ENCODE assay signal across 29 cellular contexts in the genomic region with DNA sequence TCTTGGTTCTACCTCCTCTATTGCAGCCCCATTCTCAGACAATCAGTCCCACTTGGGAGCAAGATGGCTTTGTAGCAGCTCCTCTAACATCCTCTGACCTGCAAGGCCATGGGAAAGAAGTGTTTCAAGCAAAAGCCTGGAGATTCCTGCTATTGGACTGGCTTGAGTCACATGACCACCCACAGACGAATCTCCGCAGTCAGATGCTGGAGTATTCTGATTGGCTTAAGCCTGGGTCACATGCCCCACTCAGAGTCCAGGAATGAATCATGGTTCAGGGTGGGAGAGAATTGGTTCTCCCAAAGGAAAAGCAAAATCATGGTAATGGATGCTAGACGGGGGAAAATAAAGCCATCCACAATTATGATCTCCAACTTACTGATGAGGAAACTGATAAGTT. TPM values are rescaled to one million over a fixed set of nuclear protein-coding genes. Genes with fewer than 3 reads are reported as not detected.
DNase-seq lines count a peak whose midpoint lies in the region; ATAC-seq lines count a peak whose summit lies in the region.
"Had no signal": no experiment of that assay in that cellular context is flagged by ENCODE, and none has a peak within 500 bp of the region (broad histone marks: within the 10 kb centered on the region; RNA-seq: fewer than 3 reads in every experiment).

No MANE protein-coding gene starts in this region.

- in situ Hi-C loops in Caki2 (cut with HindIII; ENCODE audit: low pct_unique_long_range_greater_than_20kb, low sequenced_read_pairs) (no loop called here), SK-MEL-5 (cut with HindIII; ENCODE audit: low pct_unique_long_range_greater_than_20kb, low sequenced_read_pairs) (no loop called here)

- H3K27ac Mint-ChIP-seq in activated CD8-positive, alpha-beta memory T cell treated with anti-CD3 and anti-CD28 coated beads, Interleukin-2, amount 10 ng/mL, durations not matched to agents 7 days and 5 days, result no peak overlapping the region
- H3K27ac Mint-ChIP-seq: activated CD4-positive, alpha-beta T cell treated with anti-CD3 and anti-CD28 coated beads, Interleukin-2, amount 10 ng/mL, durations not matched to agents 24 days and 14 days; IgD-negative memory B cell; naive B cell; stimulated activated memory B cell treated with anti-CD40 and anti-IgM and Interleukin-4, amounts not matched to agents 10 μg/mL and 1 μg/mL and 100 μg/mL, for 72 hours had no signal

- H3K9ac ChIP-seq in mesenchymal stem cell (ENCODE audit: low read length) (no peak overlapping the region), Karpas-422 (ENCODE audit: low read length) (no peak overlapping the region)
- H3K9ac ChIP-seq: parathyroid adenoma had no signal

- H3K27me3 Mint-ChIP-seq in activated CD8-positive, alpha-beta memory T cell treated with anti-CD3 and anti-CD28 coated beads, Interleukin-2, amount 10 ng/mL, durations not matched to agents 7 days and 5 days, result peaks cover 57% of the 10 kb centered on the region

- no peaks in the 10 kb centered on the region for H3K9me2 ChIP-seq in Karpas-422 (replicated peaks; ENCODE audit: insufficient read depth, low read length)

- H3K23ac ChIP-seq in mesenchymal stem cell (ENCODE audit: low read length in 2 of 2), result no peak overlapping the region

- no peaks in the 10 kb centered on the region for H3K9me3 Mint-ChIP-seq in activated CD8-positive, alpha-beta memory T cell treated with anti-CD3 and anti-CD28 coated beads, Interleukin-2, amount 10 ng/mL, durations not matched to agents 7 days and 5 days (ENCODE audit: low read depth)
- H3K9me3 Mint-ChIP-seq: activated CD4-positive, alpha-beta T cell treated with anti-CD3 and anti-CD28 coated beads, Interleukin-2, amount 10 ng/mL, durations not matched to agents 24 days and 14 days; stimulated activated memory B cell treated with anti-CD40 and anti-IgM and Interleukin-4, amounts not matched to agents 10 μg/mL and 1 μg/mL and 100 μg/mL, for 72 hours had no signal

- H2BK12ac ChIP-seq in mesenchymal stem cell (ENCODE audit: low read length in 2 of 2), result no peak overlapping the region

- H3K36me3 ChIP-seq in mesenchymal stem cell (ENCODE audit: control insufficient read depth in 1 of 2, insufficient read depth in 2 of 2, low read depth in 1 of 2, low read length in 2 of 2) (no peaks in the 10 kb centered on the region), Karpas-422 (ENCODE audit: insufficient read depth, low read length) (no peaks in the 10 kb centered on the region)
- H3K36me3 ChIP-seq: breast epithelium, HAP-1, Peyer's patch, sigmoid colon, thoracic aorta had no signal

- H3K36me3 Mint-ChIP-seq in activated CD8-positive, alpha-beta memory T cell treated with anti-CD3 and anti-CD28 coated beads, Interleukin-2, amount 10 ng/mL, durations not matched to agents 7 days and 5 days, result no peaks in the 10 kb centered on the region
- H3K36me3 Mint-ChIP-seq: IgD-negative memory B cell; naive B cell; stimulated activated memory B cell treated with anti-CD40 and anti-IgM and Interleukin-4, amounts not matched to agents 10 μg/mL and 1 μg/mL and 100 μg/mL, for 72 hours had no signal

- intact Hi-C loops in sciatic nerve (cut with DNase I), result no loop called here

- H3K4me2 ChIP-seq in mesenchymal stem cell (ENCODE audit: low read length, poor library complexity, severe bottlenecking) (no peak overlapping the region), Karpas-422 (ENCODE audit: low read depth, low read length, poor library complexity, severe bottlenecking) (no peak overlapping the region)

- H2BK120ac ChIP-seq in mesenchymal stem cell (ENCODE audit: low read depth, low read length), result no peak overlapping the region

- no peak overlapping the region for H3K4ac ChIP-seq in mesenchymal stem cell (ENCODE audit: low read depth in 1 of 2, low read length in 2 of 2)

- CTCF ChIA-PET in HEK293T (lab: Yijun Ruan, JAX), result no interaction called here
- CTCF ChIA-PET in activated CD8-positive, alpha-beta memory T cell treated with anti-CD3 and anti-CD28 coated beads, Interleukin-2, amount 10 ng/mL, durations not matched to agents 7 days and 5 days (lab: Charles Lee), result no interaction called here

- no peak overlapping the region for H3K14ac ChIP-seq in mesenchymal stem cell (ENCODE audit: low read length in 2 of 2)

- DNase-seq in Caki2 (ENCODE audit: low read depth) (peak; percentile 37), HEK293T (ENCODE audit: extremely low spot score) (peak; percentile 30), SK-MEL-5 (ENCODE audit: low read depth, low spot score) (peak; percentile 48), mesenchymal stem cell (peak; percentile 16), Karpas-422 (no peak), sciatic nerve (ENCODE audit: low spot score) (no peak)
- no peak for DNase-seq in activated CD8-positive, alpha-beta memory T cell treated with anti-CD3 and anti-CD28 coated beads, Interleukin-2, amount 10 ng/mL, durations not matched to agents 7 days and 5 days
- DNase-seq: activated CD4-positive, alpha-beta T cell treated with anti-CD3 and anti-CD28 coated beads, Interleukin-2, amount 10 ng/mL, durations not matched to agents 24 days and 14 days; activated CD8-positive, alpha-beta memory T cell treated with anti-CD3 and anti-CD28 coated beads, Interleukin-2, amount 50 U/mL, for 48 hours; activated effector memory CD4-positive, alpha-beta T cell treated with anti-CD3 and anti-CD28 coated beads, Interleukin-2, amount 50 U/mL, for 16 hours; AML-193; Calu3; dermis blood vessel endothelial cell; foreskin melanocyte; GF-D8; hypothalamus; kidney; naive B cell; NCI-H1092; NCI-H2081 treated with DMSO at 0.1 percent for 48 hours; Peyer's patch; sigmoid colon; SW 1271 had no signal

- H2BK15ac ChIP-seq in mesenchymal stem cell (ENCODE audit: low read depth, poor library complexity, severe bottlenecking), result no peak overlapping the region

- no peak overlapping the region for H2AFZ ChIP-seq in mesenchymal stem cell (ENCODE audit: low read depth, low read length)
- H2AFZ ChIP-seq in Karpas-422 (ENCODE audit: low read length), result no peak overlapping the region
- H2AFZ ChIP-seq: parathyroid adenoma had no signal

- no peaks in the 10 kb centered on the region for H3K9me3 ChIP-seq in mesenchymal stem cell (ENCODE audit: control insufficient read depth, low read length)
- H3K9me3 ChIP-seq in Karpas-422 (ENCODE audit: low read length), result 0 out of 2 replicates have a peak, but pooled peaks cover 3% of the 10 kb centered on the region
- H3K9me3 ChIP-seq: breast epithelium, HAP-1, Peyer's patch, sigmoid colon, thoracic aorta had no signal

- no peaks in the 10 kb centered on the region for H4K20me1 ChIP-seq in Karpas-422 (ENCODE audit: insufficient read depth, low read depth, low read length)

- WGBS in mesenchymal stem cell, result 83% methylated on average over 3 of the region's 3 CpGs

- H3K79me1 ChIP-seq in mesenchymal stem cell (replicated peaks; ENCODE audit: low read length, poor library complexity, severe bottlenecking), result no peaks in the 10 kb centered on the region

- H3K4me3 Mint-ChIP-seq in activated CD8-positive, alpha-beta memory T cell treated with anti-CD3 and anti-CD28 coated beads, Interleukin-2, amount 10 ng/mL, durations not matched to agents 7 days and 5 days, result no peak overlapping the region
- H3K4me3 Mint-ChIP-seq: activated CD4-positive, alpha-beta T cell treated with anti-CD3 and anti-CD28 coated beads, Interleukin-2, amount 10 ng/mL, durations not matched to agents 24 days and 14 days; IgD-negative memory B cell; naive B cell; stimulated activated memory B cell treated with anti-CD40 and anti-IgM and Interleukin-4, amounts not matched to agents 10 μg/mL and 1 μg/mL and 100 μg/mL, for 72 hours had no signal

- no peak overlapping the region for H4K91ac ChIP-seq in mesenchymal stem cell (ENCODE audit: low read length)

- H2AK5ac ChIP-seq in mesenchymal stem cell (ENCODE audit: low read length, severe bottlenecking), result no peak overlapping the region

- peaks cover 38 to 70% of the 10 kb centered on the region in 2 experiments for H3K27me3 ChIP-seq in mesenchymal stem cell (ENCODE audit: control insufficient read depth in 1 of 2, insufficient read depth in 1 of 2, low read length in 2 of 2)
- H3K27me3 ChIP-seq in Karpas-422 (ENCODE audit: low read length), result no peaks in the 10 kb centered on the region
- H3K27me3 ChIP-seq: breast epithelium, Peyer's patch had no signal

- H2BK5ac ChIP-seq in mesenchymal stem cell (ENCODE audit: low read depth, low read length, poor library complexity, severe bottlenecking), result no peak overlapping the region

- no peak overlapping the region for H4K8ac ChIP-seq in mesenchymal stem cell (ENCODE audit: low read length)

- no peak overlapping the region for H3K18ac ChIP-seq in mesenchymal stem cell (ENCODE audit: low read depth in 1 of 2, low read length in 2 of 2)

- ATAC-seq in activated CD8-positive, alpha-beta memory T cell treated with anti-CD3 and anti-CD28 coated beads, Interleukin-2, amount 10 ng/mL, durations not matched to agents 7 days and 5 days, result no peak
- no peak for ATAC-seq in sciatic nerve
- ATAC-seq: stimulated activated memory B cell treated with anti-CD40 and anti-IgM and Interleukin-4, amounts not matched to agents 10 μg/mL and 1 μg/mL and 100 μg/mL, for 72 hours had no signal

- no peaks in the 10 kb centered on the region for H3K4me1 ChIP-seq in mesenchymal stem cell (ENCODE audit: control insufficient read depth, insufficient read depth, low read depth, low read length)
- H3K4me1 ChIP-seq in Karpas-422 (ENCODE audit: low read length), result no peaks in the 10 kb centered on the region
- H3K4me1 ChIP-seq: breast epithelium, parathyroid adenoma had no signal

- no peak overlapping the region for H3K27ac ChIP-seq in mesenchymal stem cell (ENCODE audit: low read length, poor library complexity, severe bottlenecking)
- H3K27ac ChIP-seq in Karpas-422 (ENCODE audit: low read length), result no peak overlapping the region
- H3K27ac ChIP-seq: breast epithelium, parathyroid adenoma, Peyer's patch, sigmoid colon, thoracic aorta had no signal

- POLR2A ChIA-PET in HEK293T (lab: Yijun Ruan, JAX), result no interaction called here

- no peak overlapping the region for H3K4me3 ChIP-seq in mesenchymal stem cell (ENCODE audit: insufficient read depth in 1 of 2, low read depth in 1 of 2, low read length in 2 of 2)
- no peak overlapping the region for H3K4me3 ChIP-seq in Karpas-422 (ENCODE audit: low read length)
- H3K4me3 ChIP-seq: breast epithelium, HAP-1, Peyer's patch, sigmoid colon, thoracic aorta had no signal

- H3K79me2 ChIP-seq in Karpas-422 (ENCODE audit: low read length), result no peaks in the 10 kb centered on the region
- H3K79me2 ChIP-seq: parathyroid adenoma had no signal

- no peaks in the 10 kb centered on the region for H3K4me1 Mint-ChIP-seq in activated CD8-positive, alpha-beta memory T cell treated with anti-CD3 and anti-CD28 coated beads, Interleukin-2, amount 10 ng/mL, durations not matched to agents 7 days and 5 days
- H3K4me1 Mint-ChIP-seq: activated CD4-positive, alpha-beta T cell treated with anti-CD3 and anti-CD28 coated beads, Interleukin-2, amount 10 ng/mL, durations not matched to agents 24 days and 14 days; naive B cell; stimulated activated memory B cell treated with anti-CD40 and anti-IgM and Interleukin-4, amounts not matched to agents 10 μg/mL and 1 μg/mL and 100 μg/mL, for 72 hours had no signal

RNA-seq across cellular contexts. Expression of a gene that starts 22.6 kb away (rescaled TPM):
- 0.47 TPM in 1 of 2 replicates, not detected in the other for total RNA-seq in Caki2 (2014; rRNA removed; shearing (Covaris generic); ENCODE audit: low replicate concordance)
- total RNA-seq in SK-MEL-5 (2014; rRNA removed; shearing (Covaris generic)), result 2.7 and 5.6 TPM in 2 replicates
- 10.2 and 13.4 TPM in 2 replicates for polyA plus RNA-seq in SK-MEL-5 (2015; cell fraction: cytosol; rRNA removed)
- 4.1 and 6.0 TPM in 2 replicates for polyA plus RNA-seq in SK-MEL-5 (2015; cell fraction: nucleus; rRNA removed)
- not detected for polyA plus RNA-seq in mesenchymal stem cell (2013, experiment 1 of 2)
- polyA plus RNA-seq in mesenchymal stem cell (2013, experiment 2 of 2), result not detected
- total RNA-seq in activated CD8-positive, alpha-beta memory T cell treated with anti-CD3 and anti-CD28 coated beads, Interleukin-2, amount 10 ng/mL, durations not matched to agents 7 days and 5 days, result not detected
- not detected in 2 replicates for total RNA-seq in Karpas-422 (2014; rRNA removed; shearing (Covaris generic); ENCODE audit: low replicate concordance)
- total RNA-seq in sciatic nerve, result 0.71 TPM
- total RNA-seq: activated CD4-positive, alpha-beta T cell treated with anti-CD3 and anti-CD28 coated beads, Interleukin-2, amount 10 ng/mL, durations not matched to agents 24 days and 14 days; Calu3; dermis blood vessel endothelial cell; Peyer's patch; thoracic aorta had no signal
- polyA plus RNA-seq: IgD-negative memory B cell had no signal

Comparison
In these comparisons a context has a peak if more than half of its experiments do, and no peak if none do; other contexts are left out.
1. DNase-seq: peak in Caki2 (single experiment), HEK293T (single experiment), SK-MEL-5 (single experiment) and mesenchymal stem cell (single experiment); none in activated CD8-positive, alpha-beta memory T cell treated with anti-CD3 and anti-CD28 coated beads, Interleukin-2, amount 10 ng/mL, durations not matched to agents 7 days and 5 days (single experiment), Karpas-422 (single experiment) and sciatic nerve (single experiment).